Comparison of ENCODE assay signal across 22 cellular contexts in genomic region chr13:43883636-43884035, GRCh38.
"Had no signal": no experiment of that assay in that cellular context is flagged by ENCODE, and none has a peak within 500 bp of the region (broad histone marks: within the 10 kb centered on the region; RNA-seq: fewer than 3 reads in every experiment).

No MANE protein-coding gene starts in this region.

- H3K4me2 ChIP-seq: hepatocyte had no signal

- DNase-seq: effector memory CD8-positive, alpha-beta T cell; erythroblast; esophagus squamous epithelium; foreskin fibroblast; gastrocnemius medialis; head of caudate nucleus; kidney; stimulated activated CD4-positive, alpha-beta T cell treated with anti-CD3 and anti-CD28 coated beads, Interleukin-2, amount 100 ng/mL, for 24 hours; stimulated activated CD4-positive, alpha-beta T cell treated with anti-CD3 and anti-CD28 coated beads, Interleukin-4, amount 100 ng/mL, for 24 hours; stimulated activated naive CD4-positive, alpha-beta T cell treated with Interleukin-2 at 50 U/mL for 16 hours; substantia nigra; upper lobe of left lung had no signal

- H3K27me3 ChIP-seq: esophagus squamous epithelium, gastrocnemius medialis, hepatocyte, tibial nerve, upper lobe of left lung had no signal

- H2AFZ ChIP-seq: hepatocyte, parathyroid adenoma had no signal

- ATAC-seq: effector memory CD8-positive, alpha-beta T cell; gastrocnemius medialis; left lobe of liver; natural killer cell treated with Interleukin-12 subunit alpha and Interleukin-12 subunit beta and Interleukin-15 and Interleukin-18, amount 100 ng/mL, for 72 hours; sciatic nerve; stimulated activated effector memory CD8-positive, alpha-beta T cell treated with anti-CD3 and anti-CD28 coated beads, Interleukin-12 subunit alpha, Interleukin-12 subunit beta, amount 100 ng/mL, for 72 hours had no signal

- H3K36me3 ChIP-seq: gastrocnemius medialis, thoracic aorta, upper lobe of left lung had no signal

- H3K27ac ChIP-seq: coronary artery, esophagus squamous epithelium, gastrocnemius medialis, hepatocyte, parathyroid adenoma, thoracic aorta, tibial nerve, upper lobe of left lung had no signal

- H3K9ac ChIP-seq: parathyroid adenoma had no signal

- H3K79me2 ChIP-seq: hepatocyte, parathyroid adenoma had no signal

- H3K9me3 ChIP-seq: esophagus squamous epithelium, gastrocnemius medialis, thoracic aorta, tibial nerve, upper lobe of left lung had no signal

- H3K4me3 ChIP-seq: coronary artery, esophagus squamous epithelium, gastrocnemius medialis, hepatocyte, lung, thoracic aorta, tibial nerve, upper lobe of left lung had no signal
